8 cellular contexts compared by ENCODE assay signal in genomic region chr14:20970983-20971704, GRCh38. TPM values are rescaled to one million over a fixed set of nuclear protein-coding genes. Genes with fewer than 3 reads are reported as not detected.
DNase-seq lines count a peak whose midpoint lies in the region; ATAC-seq and TF ChIP-seq lines count a peak whose summit lies in the region.

No MANE protein-coding gene starts in this region.

- H3K9me3 ChIP-seq in neural cell (ENCODE audit: low read length): no peaks in the 10 kb centered on the region

- H3K4me2 ChIP-seq in neural cell (ENCODE audit: low read length): peak overlapping the region; percentile 61

- peak overlapping the region; percentile 44 for H3K27ac ChIP-seq in neural cell (ENCODE audit: low read length)

- DNase-seq in EH (ENCODE audit: low read depth) (peak; percentile 87), KG1 (lab: John Stamatoyannopoulos, UW) (peak; percentile 61), RPMI8226 (peak; percentile 77), fibroblast of villous mesenchyme (ENCODE audit: low read depth) (peak; percentile 80)
- DNase-seq in activated T-helper 2 cell treated with anti-CD3 and anti-CD28 coated beads, Interferon-gamma antibody, Interleukin-2, Interleukin-4, amounts not matched to agents 10 μg/mL and 5 μg/mL and 100 μg/mL, durations not matched to agents 14 hours and 24 hours and 36 hours (ENCODE audit: low spot score): peak; percentile 75

- H3K79me2 ChIP-seq in neural cell (replicated peaks; ENCODE audit: insufficient read depth, low read length): no peaks in the 10 kb centered on the region

- intact Hi-C loops in activated T-helper 2 cell treated with anti-CD3 and anti-CD28 coated beads, Interferon-gamma antibody, Interleukin-2, Interleukin-4, amounts not matched to agents 10 μg/mL and 5 μg/mL and 100 μg/mL, durations not matched to agents 14 hours and 24 hours and 36 hours (cut with micrococcal nuclease): loop anchor here (1.0 to 5.0 kb wide), 5 partner anchors 10 to 274 kb away; partner anchors contain the start of gene METTL17

- no peaks in the 10 kb centered on the region for H4K20me1 ChIP-seq in neural cell (ENCODE audit: insufficient read depth)

- peak; percentile 87 for ATAC-seq in GM21786 (IDR thresholded peaks at IDR 0.05; ENCODE audit: unreplicated experiment)

- peak overlapping the region; percentile 54 for H3K27ac Mint-ChIP-seq in activated T-helper 2 cell treated with anti-CD3 and anti-CD28 coated beads, Interferon-gamma antibody, Interleukin-2, Interleukin-4, amounts not matched to agents 10 μg/mL and 5 μg/mL and 100 μg/mL, durations not matched to agents 14 hours and 24 hours and 36 hours
- peak overlapping the region; percentile 82 for H3K27ac Mint-ChIP-seq in stimulated activated naive CD8-positive, alpha-beta T cell treated with anti-CD3 and anti-CD28 coated beads, Interleukin-15, Interleukin-2, amounts not matched to agents 100 ng/mL and 50 ng/mL, for 24 hours

- H3K27me3 ChIP-seq in neural cell (ENCODE audit: insufficient read depth, low read depth, low read length): no peaks in the 10 kb centered on the region

- TF ChIP-seq CTCF in fibroblast of villous mesenchyme (IDR thresholded peaks at IDR 0.05; ENCODE audit: insufficient read depth, low read depth, low read length) (peak; percentile 98), neural cell (IDR thresholded peaks at IDR 0.05; ENCODE audit: poor library complexity, severe bottlenecking) (peak; percentile 85)

- no peaks in the 10 kb centered on the region for H3K36me3 Mint-ChIP-seq in activated T-helper 2 cell treated with anti-CD3 and anti-CD28 coated beads, Interferon-gamma antibody, Interleukin-2, Interleukin-4, amounts not matched to agents 10 μg/mL and 5 μg/mL and 100 μg/mL, durations not matched to agents 14 hours and 24 hours and 36 hours (ENCODE audit: low read depth)
- no peaks in the 10 kb centered on the region for H3K36me3 Mint-ChIP-seq in stimulated activated naive CD8-positive, alpha-beta T cell treated with anti-CD3 and anti-CD28 coated beads, Interleukin-15, Interleukin-2, amounts not matched to agents 100 ng/mL and 50 ng/mL, for 24 hours (ENCODE audit: low read depth)

- TF ChIP-seq EP300 in neural cell (conservative IDR thresholded peaks at IDR 0.05; ENCODE audit: poor library complexity, severe bottlenecking): no peak

- H3K4me1 Mint-ChIP-seq in activated T-helper 2 cell treated with anti-CD3 and anti-CD28 coated beads, Interferon-gamma antibody, Interleukin-2, Interleukin-4, amounts not matched to agents 10 μg/mL and 5 μg/mL and 100 μg/mL, durations not matched to agents 14 hours and 24 hours and 36 hours (ENCODE audit: low read depth): peaks cover 9% of the 10 kb centered on the region
- H3K4me1 Mint-ChIP-seq in stimulated activated naive CD8-positive, alpha-beta T cell treated with anti-CD3 and anti-CD28 coated beads, Interleukin-15, Interleukin-2, amounts not matched to agents 100 ng/mL and 50 ng/mL, for 24 hours (ENCODE audit: low read depth): peaks cover 12% of the 10 kb centered on the region

- H3K9me2 ChIP-seq in neural cell (ENCODE audit: insufficient read depth, low read length): no peaks in the 10 kb centered on the region

- peak overlapping the region; percentile 83 for H2AFZ ChIP-seq in neural cell (ENCODE audit: low read depth, low read length)

- H3K36me3 ChIP-seq in neural cell (ENCODE audit: insufficient read depth, low read length): no peaks in the 10 kb centered on the region

- peak overlapping the region; percentile 84 for H3K4me3 Mint-ChIP-seq in activated T-helper 2 cell treated with anti-CD3 and anti-CD28 coated beads, Interferon-gamma antibody, Interleukin-2, Interleukin-4, amounts not matched to agents 10 μg/mL and 5 μg/mL and 100 μg/mL, durations not matched to agents 14 hours and 24 hours and 36 hours (ENCODE audit: low read depth)
- H3K4me3 Mint-ChIP-seq in stimulated activated naive CD8-positive, alpha-beta T cell treated with anti-CD3 and anti-CD28 coated beads, Interleukin-15, Interleukin-2, amounts not matched to agents 100 ng/mL and 50 ng/mL, for 24 hours: peak overlapping the region; percentile 86

- H3K27me3 Mint-ChIP-seq in activated T-helper 2 cell treated with anti-CD3 and anti-CD28 coated beads, Interferon-gamma antibody, Interleukin-2, Interleukin-4, amounts not matched to agents 10 μg/mL and 5 μg/mL and 100 μg/mL, durations not matched to agents 14 hours and 24 hours and 36 hours (ENCODE audit: low read depth): peaks cover 41% of the 10 kb centered on the region
- peaks cover 38% of the 10 kb centered on the region for H3K27me3 Mint-ChIP-seq in stimulated activated naive CD8-positive, alpha-beta T cell treated with anti-CD3 and anti-CD28 coated beads, Interleukin-15, Interleukin-2, amounts not matched to agents 100 ng/mL and 50 ng/mL, for 24 hours

- H3K4me3 ChIP-seq in fibroblast of villous mesenchyme (ENCODE audit: low read depth, low read length) (peak overlapping the region; percentile 81), neural cell (ENCODE audit: low read length) (peak overlapping the region; percentile 87)

- H3K9me3 Mint-ChIP-seq in activated T-helper 2 cell treated with anti-CD3 and anti-CD28 coated beads, Interferon-gamma antibody, Interleukin-2, Interleukin-4, amounts not matched to agents 10 μg/mL and 5 μg/mL and 100 μg/mL, durations not matched to agents 14 hours and 24 hours and 36 hours: no peaks in the 10 kb centered on the region
- H3K9me3 Mint-ChIP-seq in stimulated activated naive CD8-positive, alpha-beta T cell treated with anti-CD3 and anti-CD28 coated beads, Interleukin-15, Interleukin-2, amounts not matched to agents 100 ng/mL and 50 ng/mL, for 24 hours: no peaks in the 10 kb centered on the region

- peak; percentile 68 for TF ChIP-seq RAD21 in neural cell (conservative IDR thresholded peaks at IDR 0.05)

- H3F3A ChIP-seq in neural cell (ENCODE audit: insufficient read depth, low read length, poor library complexity, severe bottlenecking): no peaks in the 10 kb centered on the region

- H3K9ac ChIP-seq in neural cell (ENCODE audit: low read length): peak overlapping the region; percentile 66

TF ChIP-seq in neural cell, 6 proteins besides CTCF, POLR2A, EP300 and RAD21 (continues in another document):
- TF ChIP-seq MXI1 (conservative IDR thresholded peaks at IDR 0.05; ENCODE audit: poor library complexity, severe bottlenecking) (peak; percentile 59), REST (IDR thresholded peaks at IDR 0.05; ENCODE audit: borderline replicate concordance) (no peak), TAF1 (IDR thresholded peaks at IDR 0.05; ENCODE audit: low read depth) (no peak), SMC3 (conservative IDR thresholded peaks at IDR 0.05; ENCODE audit: poor library complexity) (peak; percentile 79)

RNA-seq across cellular contexts. Expression of gene RNASE2, which starts 15.9 kb away (rescaled TPM):
- total RNA-seq in activated T-helper 2 cell treated with anti-CD3 and anti-CD28 coated beads, Interferon-gamma antibody, Interleukin-2, Interleukin-4, amounts not matched to agents 10 μg/mL and 5 μg/mL and 100 μg/mL, durations not matched to agents 14 hours and 24 hours and 36 hours: not detected in 2 replicates
- total RNA-seq in fibroblast of villous mesenchyme: not detected in 2 replicates
- polyA plus RNA-seq in neural cell: 0.68 TPM in 1 of 2 replicates, not detected in the other
- not detected in 2 replicates for polyA minus RNA-seq in neural cell

RNA-seq across cellular contexts. Expression of gene METTL17, which starts 18.6 kb away (rescaled TPM):
- total RNA-seq in activated T-helper 2 cell treated with anti-CD3 and anti-CD28 coated beads, Interferon-gamma antibody, Interleukin-2, Interleukin-4, amounts not matched to agents 10 μg/mL and 5 μg/mL and 100 μg/mL, durations not matched to agents 14 hours and 24 hours and 36 hours: 93.7 and 102 TPM in 2 replicates
- 34.5 and 41.2 TPM in 2 replicates for total RNA-seq in fibroblast of villous mesenchyme
- polyA plus RNA-seq in neural cell: 231 and 281 TPM in 2 replicates
- polyA minus RNA-seq in neural cell: 61.1 and 66.8 TPM in 2 replicates

RNA-seq across cellular contexts. Expression of gene SLC39A2, which starts 27.9 kb away (rescaled TPM):
- total RNA-seq in activated T-helper 2 cell treated with anti-CD3 and anti-CD28 coated beads, Interferon-gamma antibody, Interleukin-2, Interleukin-4, amounts not matched to agents 10 μg/mL and 5 μg/mL and 100 μg/mL, durations not matched to agents 14 hours and 24 hours and 36 hours: 0.18 and 0.30 TPM in 2 replicates
- not detected in 2 replicates for total RNA-seq in fibroblast of villous mesenchyme
- polyA plus RNA-seq in neural cell: not detected in 2 replicates
- polyA minus RNA-seq in neural cell: not detected in 2 replicates

RNA-seq across cellular contexts. Expression of gene NDRG2, which starts 53.7 kb away (rescaled TPM):
- total RNA-seq in activated T-helper 2 cell treated with anti-CD3 and anti-CD28 coated beads, Interferon-gamma antibody, Interleukin-2, Interleukin-4, amounts not matched to agents 10 μg/mL and 5 μg/mL and 100 μg/mL, durations not matched to agents 14 hours and 24 hours and 36 hours: 1.1 and 1.8 TPM in 2 replicates
- 1.3 TPM in 1 of 2 replicates, not detected in the other for total RNA-seq in fibroblast of villous mesenchyme
- 30.8 and 43.3 TPM in 2 replicates for polyA plus RNA-seq in neural cell
- polyA minus RNA-seq in neural cell: 26.3 and 27.3 TPM in 2 replicates

RNA-seq across cellular contexts. Expression of gene TPPP2, which starts 58.9 kb away (rescaled TPM):
- total RNA-seq in activated T-helper 2 cell treated with anti-CD3 and anti-CD28 coated beads, Interferon-gamma antibody, Interleukin-2, Interleukin-4, amounts not matched to agents 10 μg/mL and 5 μg/mL and 100 μg/mL, durations not matched to agents 14 hours and 24 hours and 36 hours: not detected in 2 replicates
- not detected in 2 replicates for total RNA-seq in fibroblast of villous mesenchyme
- polyA plus RNA-seq in neural cell: not detected in 2 replicates
- polyA minus RNA-seq in neural cell: not detected in 2 replicates

Comparison
In these comparisons a context has a peak if more than half of its experiments do, and no peak if none do; other contexts are left out.
1. Peak in every context shown above with its lines: DNase-seq, ATAC-seq, H3K4me3 ChIP-seq and H3K27ac ChIP-seq.